8 cellular contexts compared by ENCODE assay signal in genomic region chr16:16861546-16861945, GRCh38.
DNase-seq lines count a peak whose midpoint lies in the region; ATAC-seq lines count a peak whose summit lies in the region.

No MANE protein-coding gene starts in this region.

- ATAC-seq in activated CD4-positive, CD25-positive, alpha-beta regulatory T cell treated with anti-CD3 and anti-CD28 coated beads, Interleukin-2, amount 50 U/mL, for 24 hours = no peak
- peak; percentile 78 to 86 for ATAC-seq in stimulated activated naive B cell treated with anti-CD40 and anti-IgM and Interleukin-4, amounts not matched to agents 10 μg/mL and 1 μg/mL and 100 μg/mL, for 72 hours (replicated peaks)
- ATAC-seq in GM19467 (IDR thresholded peaks at IDR 0.05; ENCODE audit: unreplicated experiment) = no peak

- no peaks in the 10 kb centered on the region for H3K36me3 Mint-ChIP-seq in stimulated activated naive B cell treated with anti-CD40 and anti-IgM and Interleukin-4, amounts not matched to agents 10 μg/mL and 1 μg/mL and 100 μg/mL, for 72 hours

- H3K4me1 Mint-ChIP-seq in stimulated activated naive B cell treated with anti-CD40 and anti-IgM and Interleukin-4, amounts not matched to agents 10 μg/mL and 1 μg/mL and 100 μg/mL, for 72 hours = peaks cover 0 to 6% of the 10 kb centered on the region in 2 donors

- DNase-seq in activated CD4-positive, CD25-positive, alpha-beta regulatory T cell (lab: John Stamatoyannopoulos, UW) = peak in 3 of 4 experiments; percentile 3 to 30 (median 4)
- peak; percentile 26 for DNase-seq in NCI-H2196 treated with DMSO at 0.1 percent for 48 hours (lab: John Stamatoyannopoulos, UW; ENCODE audit: unreplicated experiment)
- DNase-seq in activated CD4-positive, alpha-beta T cell treated with anti-CD3 and anti-CD28 coated beads, Interleukin-2, amount 50 U/mL, for 1 hour = peak; percentile 56
- DNase-seq in ecto neural progenitor cell (ENCODE audit: low spot score) = peak; percentile 62
- DNase-seq in midbrain (lab: John Stamatoyannopoulos, UW) = peak; percentile 40
- DNase-seq in stimulated activated naive B cell treated with anti-CD40 and anti-IgM and Interleukin-4, amounts not matched to agents 10 μg/mL and 1 μg/mL and 100 μg/mL, for 72 hours = peak; percentile 43

- H3K27me3 Mint-ChIP-seq in stimulated activated naive B cell treated with anti-CD40 and anti-IgM and Interleukin-4, amounts not matched to agents 10 μg/mL and 1 μg/mL and 100 μg/mL, for 72 hours = peaks cover 10 to 13% of the 10 kb centered on the region in 2 donors

- H3K9me3 Mint-ChIP-seq in stimulated activated naive B cell treated with anti-CD40 and anti-IgM and Interleukin-4, amounts not matched to agents 10 μg/mL and 1 μg/mL and 100 μg/mL, for 72 hours = no peaks in the 10 kb centered on the region

- no peak overlapping the region for H3K27ac Mint-ChIP-seq in stimulated activated naive B cell treated with anti-CD40 and anti-IgM and Interleukin-4, amounts not matched to agents 10 μg/mL and 1 μg/mL and 100 μg/mL, for 72 hours

- H3K4me3 Mint-ChIP-seq in stimulated activated naive B cell treated with anti-CD40 and anti-IgM and Interleukin-4, amounts not matched to agents 10 μg/mL and 1 μg/mL and 100 μg/mL, for 72 hours = no peak overlapping the region

Comparison
In these comparisons a context has a peak if more than half of its experiments do, and no peak if none do; other contexts are left out.
1. DNase-seq: peak in every context shown above with its lines; median percentile 62 in ecto neural progenitor cell; 56 in activated CD4-positive, alpha-beta T cell treated with anti-CD3 and anti-CD28 coated beads, Interleukin-2, amount 50 U/mL, for 1 hour; 43 in stimulated activated naive B cell treated with anti-CD40 and anti-IgM and Interleukin-4, amounts not matched to agents 10 μg/mL and 1 μg/mL and 100 μg/mL, for 72 hours; 40 in midbrain; 26 in NCI-H2196 treated with DMSO at 0.1 percent for 48 hours; 4 in activated CD4-positive, CD25-positive, alpha-beta regulatory T cell.
2. ATAC-seq: peak in stimulated activated naive B cell treated with anti-CD40 and anti-IgM and Interleukin-4, amounts not matched to agents 10 μg/mL and 1 μg/mL and 100 μg/mL, for 72 hours (2 of 2); none in activated CD4-positive, CD25-positive, alpha-beta regulatory T cell treated with anti-CD3 and anti-CD28 coated beads, Interleukin-2, amount 50 U/mL, for 24 hours (0 of 2) and GM19467 (single experiment).